1 cellular context compared by ENCODE assay signal in genomic region chr18:155688-156087, GRCh38.
A peak's percentile ranks its signal among the peaks of the same experiment; 100 is the strongest.
TF ChIP-seq lines count a peak whose summit lies in the region.

No MANE protein-coding gene starts in this region.

TF ChIP-seq in HepG2, 621 proteins besides CTCF, POLR2A, EP300 and RAD21 (continued from another document):
- TF ChIP-seq ATF4 (CRISPR knock-in tag; IDR thresholded peaks at IDR 0.05) (peak in 1 of 2 experiments; percentile 81; a peak in 2 of 4 replicates), ATF7-NPFF (CRISPR knock-in tag; IDR thresholded peaks at IDR 0.05; ENCODE audit: low read depth) (no peak), BRD4 (CRISPR knock-in tag; IDR thresholded peaks at IDR 0.05) (no peak), NFIC (IDR thresholded peaks at IDR 0.05; ENCODE audit: low read length) (no peak), ZNF264 (CRISPR knock-in tag; IDR thresholded peaks at IDR 0.05) (no peak), CEBPG (CRISPR knock-in tag; IDR thresholded peaks at IDR 0.05) (peak; percentile 82), CEBPB (IDR thresholded peaks at IDR 0.05; ENCODE audit: borderline replicate concordance, low read depth, low read length) (peak; percentile 54; the same call in 1 of the 2 replicates)
- TF ChIP-seq, protein P1, sequence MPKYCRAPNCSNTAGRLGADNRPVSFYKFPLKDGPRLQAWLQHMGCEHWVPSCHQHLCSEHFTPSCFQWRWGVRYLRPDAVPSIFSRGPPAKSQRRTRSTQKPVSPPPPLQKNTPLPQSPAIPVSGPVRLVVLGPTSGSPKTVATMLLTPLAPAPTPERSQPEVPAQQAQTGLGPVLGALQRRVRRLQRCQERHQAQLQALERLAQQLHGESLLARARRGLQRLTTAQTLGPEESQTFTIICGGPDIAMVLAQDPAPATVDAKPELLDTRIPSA (CRISPR knock-in tag; IDR thresholded peaks at IDR 0.05; ENCODE audit: borderline replicate concordance) = no peak
TF ChIP-seq in HepG2: peak in this region for 4.
